Comparison of ENCODE assay signal across 9 cellular contexts in genomic region chr2:240205348-240205747, GRCh38.
DNase-seq lines count a peak whose midpoint lies in the region; ATAC-seq lines count a peak whose summit lies in the region.
"Had no signal": no experiment of that assay in that cellular context is flagged by ENCODE, and none has a peak within 500 bp of the region (broad histone marks: within the 10 kb centered on the region; RNA-seq: fewer than 3 reads in every experiment).

No MANE protein-coding gene starts in this region.

- peak; percentile 12 to 15 for DNase-seq in activated CD4-positive, alpha-beta T cell treated with anti-CD3 and anti-CD28 coated beads for 4 hours
- no peak for DNase-seq in activated CD4-positive, alpha-beta T cell treated with anti-CD3 and anti-CD28 coated beads, Interleukin-2, amount 50 U/mL, for 4 hours
- peak; percentile 28 for DNase-seq in activated CD8-positive, alpha-beta memory T cell treated with anti-CD3 and anti-CD28 coated beads, Interleukin-2, amount 50 U/mL, for 24 hours (ENCODE audit: extremely low read depth)
- DNase-seq in islet precursor cell (peak; percentile 51), NOMO-1 treated with dmso at 0.1 percent for 144 hours (lab: John Stamatoyannopoulos, UW; ENCODE audit: unreplicated experiment) (no peak)
- peak; percentile 35 to 73 for DNase-seq in stimulated activated CD8-positive, alpha-beta memory T cell treated with anti-CD3 and anti-CD28 coated beads, Interleukin-7, amount 100 ng/mL, for 48 hours (ENCODE audit: extremely low read depth in 1 of 2, low read depth in 1 of 2)
- DNase-seq: NCI-H187 treated with DMSO at 0.1 percent for 48 hours had no signal

- ATAC-seq in GM21367 (IDR thresholded peaks at IDR 0.05; ENCODE audit: unreplicated experiment): no peak
- no peak for ATAC-seq in HG03439 (IDR thresholded peaks at IDR 0.05; ENCODE audit: unreplicated experiment)

Comparison
In these comparisons a context has a peak if more than half of its experiments do, and no peak if none do; other contexts are left out.
1. DNase-seq: peak in activated CD4-positive, alpha-beta T cell treated with anti-CD3 and anti-CD28 coated beads for 4 hours (2 of 2), activated CD8-positive, alpha-beta memory T cell treated with anti-CD3 and anti-CD28 coated beads, Interleukin-2, amount 50 U/mL, for 24 hours (single experiment), islet precursor cell (single experiment) and stimulated activated CD8-positive, alpha-beta memory T cell treated with anti-CD3 and anti-CD28 coated beads, Interleukin-7, amount 100 ng/mL, for 48 hours (2 of 2); none in activated CD4-positive, alpha-beta T cell treated with anti-CD3 and anti-CD28 coated beads, Interleukin-2, amount 50 U/mL, for 4 hours (0 of 2) and NOMO-1 treated with dmso at 0.1 percent for 144 hours (single experiment).